8 cellular contexts compared by ENCODE assay signal in genomic region chr7:158858592-158859503, GRCh38. TPM values are rescaled to one million over a fixed set of nuclear protein-coding genes. Genes with fewer than 3 reads are reported as not detected.
A peak's percentile ranks its signal among the peaks of the same experiment; 100 is the strongest.
DNase-seq lines count a peak whose midpoint lies in the region; ATAC-seq and TF ChIP-seq lines count a peak whose summit lies in the region.
"Had no signal": no experiment of that assay in that cellular context is flagged by ENCODE, and none has a peak within 500 bp of the region (broad histone marks: within the 10 kb centered on the region; RNA-seq: fewer than 3 reads in every experiment).

No MANE protein-coding gene starts in this region.

- H3K4me3 ChIP-seq in DOHH2 (ENCODE audit: low read length) (peak overlapping the region; percentile 80), neuronal stem cell (ENCODE audit: low read length in 2 of 2) (no peak overlapping the region)

- H3K27ac ChIP-seq in DOHH2 (ENCODE audit: low read depth, low read length) (peak overlapping the region; percentile 35), neuronal stem cell (replicated peaks; ENCODE audit: low read length) (peak overlapping the region; percentile 81)

- H3K79me2 ChIP-seq in DOHH2 (ENCODE audit: control insufficient read depth, low read length): peaks cover 34% of the 10 kb centered on the region

- DNase-seq in NCI-H187 treated with DMSO at 0.1 percent for 48 hours (lab: John Stamatoyannopoulos, UW) (peak; percentile 22), neuronal stem cell (ENCODE audit: low spot score) (peak; percentile 60), AML-193 (lab: John Stamatoyannopoulos, UW) (no peak)
- no peak for DNase-seq in stimulated activated effector memory CD8-positive, alpha-beta T cell treated with anti-CD3 and anti-CD28 coated beads, Interleukin-12 subunit alpha, Interleukin-12 subunit beta, amount 100 ng/mL, for 72 hours (ENCODE audit: low spot score in 2 of 2)
- DNase-seq: NCI-H2171 treated with DMSO at 0.1 percent for 48 hours had no signal

- H3K36me3 ChIP-seq in DOHH2 (ENCODE audit: control insufficient read depth, low read length): peaks cover 4% of the 10 kb centered on the region; the same call in 1 of the 2 replicates
- peaks cover 0 to 2% of the 10 kb centered on the region in 2 donors for H3K36me3 ChIP-seq in neuronal stem cell (replicated peaks in 1 of 2; ENCODE audit: control insufficient read depth in 2 of 2, insufficient read depth in 2 of 2, low read length in 2 of 2)

- no peaks in the 10 kb centered on the region for H4K20me1 ChIP-seq in DOHH2 (ENCODE audit: control insufficient read depth, insufficient read depth, low read depth, low read length)

- H2BK120ac ChIP-seq in neuronal stem cell (ENCODE audit: low read depth, low read length): no peak overlapping the region

- H2AFZ ChIP-seq in neuronal stem cell (ENCODE audit: low read length): no peak overlapping the region

- peak overlapping the region; percentile 62 for H3K4me2 ChIP-seq in DOHH2 (ENCODE audit: low read length)
- peak overlapping the region; percentile 23 for H3K4me2 ChIP-seq in neuronal stem cell (ENCODE audit: insufficient read depth, low read length, poor library complexity, severe bottlenecking)

- H3K4ac ChIP-seq in neuronal stem cell (ENCODE audit: low read length): no peak overlapping the region

- H3K27me3 ChIP-seq in DOHH2 (ENCODE audit: control insufficient read depth, low read length): no peaks in the 10 kb centered on the region
- no peaks in the 10 kb centered on the region for H3K27me3 ChIP-seq in neuronal stem cell (ENCODE audit: control insufficient read depth in 3 of 3, insufficient read depth in 3 of 3, low read depth in 1 of 3, low read length in 3 of 3)

- intact Hi-C loops in dendritic cell treated with granulocyte-macrophage colony-stimulating factor and Interleukin-4, amounts not matched to agents 40 ng/mL and 50 ng/mL, for 4 days (cut with micrococcal nuclease): no loop called here

- no peaks in the 10 kb centered on the region for H3K9me3 ChIP-seq in DOHH2 (ENCODE audit: control insufficient read depth, insufficient read depth, low read length)
- no peaks in the 10 kb centered on the region for H3K9me3 ChIP-seq in neuronal stem cell (replicated peaks in 1 of 2; ENCODE audit: control insufficient read depth in 2 of 2, insufficient read depth in 1 of 2, low read depth in 1 of 2, low read length in 2 of 2)

- H3K4me1 Mint-ChIP-seq in dendritic cell treated with granulocyte-macrophage colony-stimulating factor and Interleukin-4, amounts not matched to agents 40 ng/mL and 50 ng/mL, for 4 days (ENCODE audit: low read depth): peaks cover 24% of the 10 kb centered on the region
- H3K4me1 Mint-ChIP-seq in stimulated activated effector memory CD8-positive, alpha-beta T cell treated with anti-CD3 and anti-CD28 coated beads, Interleukin-12 subunit alpha, Interleukin-12 subunit beta, amount 100 ng/mL, for 72 hours: peaks cover 27% of the 10 kb centered on the region

- H2BK12ac ChIP-seq in neuronal stem cell (ENCODE audit: low read length): no peak overlapping the region

- no peak overlapping the region for H2AK5ac ChIP-seq in neuronal stem cell (ENCODE audit: low read depth, low read length)

- no peak overlapping the region for H2BK15ac ChIP-seq in neuronal stem cell (ENCODE audit: low read length)

- TF ChIP-seq CTCF in DOHH2 (IDR thresholded peaks at IDR 0.05; ENCODE audit: low read depth, low read length, poor library complexity, severe bottlenecking): no peak

- peaks cover 16% of the 10 kb centered on the region for H3F3A ChIP-seq in DOHH2 (ENCODE audit: control insufficient read depth, insufficient read depth)

- H3K4me1 ChIP-seq in DOHH2 (ENCODE audit: control insufficient read depth, low read length): peaks cover 50% of the 10 kb centered on the region
- H3K4me1 ChIP-seq in neuronal stem cell (ENCODE audit: control insufficient read depth in 2 of 2, insufficient read depth in 1 of 2, low read depth in 1 of 2, low read length in 2 of 2): peaks cover 6 to 18% of the 10 kb centered on the region in 2 donors

- H4K8ac ChIP-seq in neuronal stem cell (ENCODE audit: low read depth, low read length): no peak overlapping the region

- H2BK5ac ChIP-seq in neuronal stem cell (ENCODE audit: low read length): no peak overlapping the region

- ATAC-seq in GM21619 (IDR thresholded peaks at IDR 0.05; ENCODE audit: unreplicated experiment): no peak
- ATAC-seq in stimulated activated effector memory CD8-positive, alpha-beta T cell treated with anti-CD3 and anti-CD28 coated beads, Interleukin-12 subunit alpha, Interleukin-12 subunit beta, amount 100 ng/mL, for 72 hours: no peak

- H3K27me3 Mint-ChIP-seq in dendritic cell treated with granulocyte-macrophage colony-stimulating factor and Interleukin-4, amounts not matched to agents 40 ng/mL and 50 ng/mL, for 4 days: no peaks in the 10 kb centered on the region

- no peaks in the 10 kb centered on the region for H3K9me2 ChIP-seq in DOHH2 (replicated peaks; ENCODE audit: control insufficient read depth, low read length)

- H3K9me3 Mint-ChIP-seq in dendritic cell treated with granulocyte-macrophage colony-stimulating factor and Interleukin-4, amounts not matched to agents 40 ng/mL and 50 ng/mL, for 4 days: no peaks in the 10 kb centered on the region
- H3K9me3 Mint-ChIP-seq in stimulated activated effector memory CD8-positive, alpha-beta T cell treated with anti-CD3 and anti-CD28 coated beads, Interleukin-12 subunit alpha, Interleukin-12 subunit beta, amount 100 ng/mL, for 72 hours: no peaks in the 10 kb centered on the region

- H3K18ac ChIP-seq in neuronal stem cell (ENCODE audit: low read length): no peak overlapping the region

- H3K27ac Mint-ChIP-seq in dendritic cell treated with granulocyte-macrophage colony-stimulating factor and Interleukin-4, amounts not matched to agents 40 ng/mL and 50 ng/mL, for 4 days: peak overlapping the region; percentile 64
- H3K27ac Mint-ChIP-seq in stimulated activated effector memory CD8-positive, alpha-beta T cell treated with anti-CD3 and anti-CD28 coated beads, Interleukin-12 subunit alpha, Interleukin-12 subunit beta, amount 100 ng/mL, for 72 hours: no peak overlapping the region

- H3K9ac ChIP-seq in neuronal stem cell (ENCODE audit: low read depth, low read length, poor library complexity): no peak overlapping the region

- no peak overlapping the region for H4K91ac ChIP-seq in neuronal stem cell (ENCODE audit: low read depth, low read length, poor library complexity)

- no peak overlapping the region for H3K14ac ChIP-seq in neuronal stem cell (ENCODE audit: low read length)

- H3K4me3 Mint-ChIP-seq in dendritic cell treated with granulocyte-macrophage colony-stimulating factor and Interleukin-4, amounts not matched to agents 40 ng/mL and 50 ng/mL, for 4 days: no peak overlapping the region
- H3K4me3 Mint-ChIP-seq in stimulated activated effector memory CD8-positive, alpha-beta T cell treated with anti-CD3 and anti-CD28 coated beads, Interleukin-12 subunit alpha, Interleukin-12 subunit beta, amount 100 ng/mL, for 72 hours: no peak overlapping the region

- H3K23ac ChIP-seq in neuronal stem cell (ENCODE audit: low read depth, low read length, poor library complexity): no peak overlapping the region

- no CpG with 5 or more reads among the region's 5 CpGs for WGBS in neuronal stem cell (ENCODE audit: extremely low coverage in 2 of 2, insufficient read length in 2 of 2, insufficient replicate concordance in 1 of 2), 2 donors

- H3K79me1 ChIP-seq in neuronal stem cell (ENCODE audit: low read depth, low read length): peaks cover 4% of the 10 kb centered on the region

- H3K36me3 Mint-ChIP-seq in dendritic cell treated with granulocyte-macrophage colony-stimulating factor and Interleukin-4, amounts not matched to agents 40 ng/mL and 50 ng/mL, for 4 days (ENCODE audit: low read depth): peaks cover 13% of the 10 kb centered on the region
- H3K36me3 Mint-ChIP-seq in stimulated activated effector memory CD8-positive, alpha-beta T cell treated with anti-CD3 and anti-CD28 coated beads, Interleukin-12 subunit alpha, Interleukin-12 subunit beta, amount 100 ng/mL, for 72 hours: peaks cover 14% of the 10 kb centered on the region

RNA-seq across cellular contexts. Expression of gene DYNC2I1, which starts 2.5 kb away (rescaled TPM):
- polyA plus RNA-seq in neuronal stem cell (2013, experiment 1 of 2): 14.3 TPM
- 17.2 TPM for polyA plus RNA-seq in neuronal stem cell (2013, experiment 2 of 2)

RNA-seq across cellular contexts. Expression of gene ESYT2, which starts 29.5 kb away (rescaled TPM):
- polyA plus RNA-seq in neuronal stem cell (2013, experiment 1 of 2): 11.4 TPM
- polyA plus RNA-seq in neuronal stem cell (2013, experiment 2 of 2): 11.9 TPM

Comparison
In these comparisons a context has a peak if more than half of its experiments do, and no peak if none do; other contexts are left out.
1. DNase-seq: peak in NCI-H187 treated with DMSO at 0.1 percent for 48 hours (single experiment) and neuronal stem cell (single experiment); none in stimulated activated effector memory CD8-positive, alpha-beta T cell treated with anti-CD3 and anti-CD28 coated beads, Interleukin-12 subunit alpha, Interleukin-12 subunit beta, amount 100 ng/mL, for 72 hours (0 of 2) and AML-193 (0 of 2).